ENCODE assay signal across 15 cellular contexts in the genomic region with DNA sequence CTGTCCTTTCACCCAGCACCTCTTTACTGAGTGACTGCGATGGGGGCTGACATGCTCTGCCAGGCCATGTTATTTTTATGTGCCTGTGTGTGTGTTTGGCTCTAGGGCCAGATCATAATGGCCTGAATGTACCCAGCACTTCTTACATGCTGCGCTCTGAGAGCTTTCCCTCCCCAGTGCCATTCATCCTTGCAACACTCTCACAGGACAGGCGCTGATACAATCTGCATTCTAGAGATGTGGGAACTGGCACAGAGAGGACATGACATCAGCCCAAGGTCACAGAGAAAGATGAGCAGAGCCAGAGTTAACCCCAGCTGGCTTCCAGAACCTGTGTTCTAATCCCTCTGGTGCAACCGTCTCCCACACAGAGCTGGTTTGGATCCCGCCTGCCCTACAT. TPM values are rescaled to one million over a fixed set of nuclear protein-coding genes. Genes with fewer than 3 reads are reported as not detected.
A peak's percentile ranks its signal among the peaks of the same experiment; 100 is the strongest.
DNase-seq lines count a peak whose midpoint lies in the region; ATAC-seq and TF ChIP-seq lines count a peak whose summit lies in the region.
"Had no signal": no experiment of that assay in that cellular context is flagged by ENCODE, and none has a peak within 500 bp of the region (broad histone marks: within the 10 kb centered on the region; RNA-seq: fewer than 3 reads in every experiment).

No MANE protein-coding gene starts in this region.

- no peak overlapping the region for H3K4me2 ChIP-seq in SK-N-SH

- CTCF ChIA-PET in SK-N-SH (lab: Yijun Ruan, JAX): interaction anchor here (38.1 kb wide), 1 partner anchor 90 kb away, joined by 707 read pairs; no protein-coding TSS in a partner anchor

- H3K9me2 ChIP-seq in SK-N-SH: no peaks in the 10 kb centered on the region

- intact Hi-C loops in thyroid gland (cut with DNase I): no loop called here

- no peak overlapping the region for H2AFZ ChIP-seq in SK-N-SH (ENCODE audit: low read depth)

- TF ChIP-seq EP300 in SK-N-SH (IDR thresholded peaks at IDR 0.05; ENCODE audit: borderline replicate concordance in 1 of 2, low read depth in 1 of 2, low read length in 1 of 2): peak in 1 of 2 experiments; percentile 80; a peak in 2 of 4 replicates

- no peaks in the 10 kb centered on the region for H3K79me2 ChIP-seq in SK-N-SH (ENCODE audit: insufficient read depth)

- H3K4me3 ChIP-seq in SK-N-SH (ENCODE audit: low read depth in 2 of 2, low read length in 1 of 2) (no peak overlapping the region), fibroblast of mammary gland (ENCODE audit: control insufficient read depth, low read depth, low read length) (no peak overlapping the region), liver (ENCODE audit: low read depth in 1 of 3, low read length in 3 of 3) (no peak overlapping the region), thyroid gland (replicated peaks in 1 of 3) (no peak overlapping the region)
- H3K4me3 ChIP-seq: K562 had no signal

- WGBS in SK-N-SH (ENCODE audit: low lambda C conversion rate): 70% methylated on average over 5 of the region's 5 CpGs
- 36% methylated on average over 5 of the region's 5 CpGs for WGBS in liver
- WGBS in thyroid gland, 2 donors: 50 to 62% methylated on average over 5 of the region's 5 CpGs

- no peaks in the 10 kb centered on the region for H3K27me3 ChIP-seq in SK-N-SH (ENCODE audit: insufficient read depth)
- no peaks in the 10 kb centered on the region for H3K27me3 ChIP-seq in liver (ENCODE audit: control insufficient read depth in 4 of 4, insufficient read depth in 4 of 4, low read length in 3 of 4)
- H3K27me3 ChIP-seq in thyroid gland: no peaks in the 10 kb centered on the region

- ATAC-seq in esophagus mucosa (no peak), HG03521 (IDR thresholded peaks at IDR 0.05; ENCODE audit: unreplicated experiment) (no peak)
- ATAC-seq: activated naive CD8-positive, alpha-beta T cell treated with anti-CD3 and anti-CD28 coated beads, Interleukin-2, amount 50 U/mL, for 24 hours; K562 had no signal

- no peak for TF ChIP-seq CTCF in SK-N-SH (IDR thresholded peaks at IDR 0.05)
- no peak for TF ChIP-seq CTCF in fibroblast of mammary gland (conservative IDR thresholded peaks at IDR 0.05; ENCODE audit: control insufficient read depth, insufficient read depth, low read depth, low read length)
- TF ChIP-seq CTCF in liver (IDR thresholded peaks at IDR 0.05; ENCODE audit: low read depth, low read length, missing input control): no peak
- no peak for TF ChIP-seq CTCF in thyroid gland (IDR thresholded peaks at IDR 0.05)

- DNase-seq in SK-N-SH (peak; percentile 69), fibroblast of mammary gland (ENCODE audit: low read depth) (peak; percentile 38), thyroid gland (peak; percentile 63 to 66), NCI-H774 (lab: John Stamatoyannopoulos, UW) (no peak)
- no peak for DNase-seq in stimulated activated CD4-positive, alpha-beta T cell treated with anti-CD3 and anti-CD28 coated beads, Interleukin-4, amount 100 ng/mL, for 24 hours
- DNase-seq: activated naive CD8-positive, alpha-beta T cell treated with anti-CD3 and anti-CD28 coated beads, Interleukin-2, amount 50 U/mL, for 24 hours; central memory CD4-positive, alpha-beta T cell; effector CD8-positive, alpha-beta T cell; NCI-H2081; nucleus accumbens; RPMI8226 had no signal

- POLR2A ChIA-PET in SK-N-SH (lab: Yijun Ruan, JAX): interaction anchor here (0.7 to 1.1 kb wide), 2 partner anchors 53 to 54 kb away, joined by 3 to 4 read pairs; partner anchors contain the start of gene ARHGEF10L

- H3K9me3 ChIP-seq in SK-N-SH (no peaks in the 10 kb centered on the region), liver (ENCODE audit: control insufficient read depth in 4 of 4, low read length in 3 of 4) (no peaks in the 10 kb centered on the region), thyroid gland (no peaks in the 10 kb centered on the region)

- no peaks in the 10 kb centered on the region for H4K20me1 ChIP-seq in SK-N-SH (ENCODE audit: insufficient read depth)

- no peak overlapping the region for H3K9ac ChIP-seq in SK-N-SH
- no peak overlapping the region for H3K9ac ChIP-seq in liver (ENCODE audit: low read depth in 1 of 2, low read length in 2 of 2)

- H3K4me1 ChIP-seq in SK-N-SH (ENCODE audit: control insufficient read depth in 1 of 2, insufficient read depth in 2 of 2, low read depth in 1 of 2, low read length in 1 of 2): peaks cover 0 to 83% of the 10 kb centered on the region in 2 experiments; a peak in 2 of 4 replicates
- H3K4me1 ChIP-seq in liver (ENCODE audit: control insufficient read depth in 4 of 4, insufficient read depth in 4 of 4, low read length in 3 of 4): peaks cover 24 to 93% (median 72%) of the 10 kb centered on the region in 4 donors
- H3K4me1 ChIP-seq in thyroid gland: peaks cover 80 to 98% of the 10 kb centered on the region in 2 donors

- H3K27ac ChIP-seq in SK-N-SH (ENCODE audit: low read depth in 2 of 2, low read length in 1 of 2): peak overlapping the region in 1 of 2 experiments; percentile 92; a peak in 3 of 4 replicates
- H3K27ac ChIP-seq in liver (ENCODE audit: low read depth in 1 of 2, low read length in 2 of 2): peak overlapping the region; percentile 9 to 72
- peak overlapping the region; percentile 52 to 95 (median 92) for H3K27ac ChIP-seq in thyroid gland

- no peak; the same call in 1 of the 2 replicates for TF ChIP-seq RAD21 in SK-N-SH (IDR thresholded peaks at IDR 0.05; ENCODE audit: low read length)
- peak; percentile 37 to 60 for TF ChIP-seq RAD21 in liver (IDR thresholded peaks at IDR 0.05)

- no peaks in the 10 kb centered on the region for H3F3A ChIP-seq in SK-N-SH (replicated peaks; ENCODE audit: insufficient read depth)

- H3K36me3 ChIP-seq in SK-N-SH (replicated peaks in 1 of 2; ENCODE audit: control insufficient read depth in 1 of 2, insufficient read depth in 2 of 2, low read length in 1 of 2): peaks cover 0 to 7% of the 10 kb centered on the region in 2 experiments
- H3K36me3 ChIP-seq in liver (ENCODE audit: control insufficient read depth in 4 of 4, insufficient read depth in 3 of 4, low read depth in 1 of 4, low read length in 3 of 4): peaks cover 8 to 36% (median 15%) of the 10 kb centered on the region in 4 donors
- no peaks in the 10 kb centered on the region for H3K36me3 ChIP-seq in thyroid gland

- TF ChIP-seq POLR2A in thyroid gland (IDR thresholded peaks at IDR 0.05): peak in 1 of 2 donors; percentile 26

TF ChIP-seq in SK-N-SH, 30 proteins besides CTCF, POLR2A, EP300 and RAD21 (continues in another document):
- peak; percentile 91 for TF ChIP-seq GATA2 (CRISPR knock-in tag; IDR thresholded peaks at IDR 0.05)
- TF ChIP-seq SMC3 (IDR thresholded peaks at IDR 0.05; ENCODE audit: low read depth, low read length): peak; percentile 7; the same call in 1 of the 2 replicates

TF ChIP-seq in liver, 16 proteins besides CTCF, POLR2A, EP300 and RAD21 (continues in another document):
- peak; percentile 82 for TF ChIP-seq SP1 (IDR thresholded peaks at IDR 0.05)
- TF ChIP-seq NR2F2 (IDR thresholded peaks at IDR 0.05): peak; percentile 54
- TF ChIP-seq ATF3 (IDR thresholded peaks at IDR 0.05): peak; percentile 61
- TF ChIP-seq, protein P1, sequence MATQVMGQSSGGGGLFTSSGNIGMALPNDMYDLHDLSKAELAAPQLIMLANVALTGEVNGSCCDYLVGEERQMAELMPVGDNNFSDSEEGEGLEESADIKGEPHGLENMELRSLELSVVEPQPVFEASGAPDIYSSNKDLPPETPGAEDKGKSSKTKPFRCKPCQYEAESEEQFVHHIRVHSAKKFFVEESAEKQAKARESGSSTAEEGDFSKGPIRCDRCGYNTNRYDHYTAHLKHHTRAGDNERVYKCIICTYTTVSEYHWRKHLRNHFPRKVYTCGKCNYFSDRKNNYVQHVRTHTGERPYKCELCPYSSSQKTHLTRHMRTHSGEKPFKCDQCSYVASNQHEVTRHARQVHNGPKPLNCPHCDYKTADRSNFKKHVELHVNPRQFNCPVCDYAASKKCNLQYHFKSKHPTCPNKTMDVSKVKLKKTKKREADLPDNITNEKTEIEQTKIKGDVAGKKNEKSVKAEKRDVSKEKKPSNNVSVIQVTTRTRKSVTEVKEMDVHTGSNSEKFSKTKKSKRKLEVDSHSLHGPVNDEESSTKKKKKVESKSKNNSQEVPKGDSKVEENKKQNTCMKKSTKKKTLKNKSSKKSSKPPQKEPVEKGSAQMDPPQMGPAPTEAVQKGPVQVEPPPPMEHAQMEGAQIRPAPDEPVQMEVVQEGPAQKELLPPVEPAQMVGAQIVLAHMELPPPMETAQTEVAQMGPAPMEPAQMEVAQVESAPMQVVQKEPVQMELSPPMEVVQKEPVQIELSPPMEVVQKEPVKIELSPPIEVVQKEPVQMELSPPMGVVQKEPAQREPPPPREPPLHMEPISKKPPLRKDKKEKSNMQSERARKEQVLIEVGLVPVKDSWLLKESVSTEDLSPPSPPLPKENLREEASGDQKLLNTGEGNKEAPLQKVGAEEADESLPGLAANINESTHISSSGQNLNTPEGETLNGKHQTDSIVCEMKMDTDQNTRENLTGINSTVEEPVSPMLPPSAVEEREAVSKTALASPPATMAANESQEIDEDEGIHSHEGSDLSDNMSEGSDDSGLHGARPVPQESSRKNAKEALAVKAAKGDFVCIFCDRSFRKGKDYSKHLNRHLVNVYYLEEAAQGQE (IDR thresholded peaks at IDR 0.05): peak; percentile 40
- TF ChIP-seq EGR1 (IDR thresholded peaks at IDR 0.05; ENCODE audit: low read depth in 2 of 2): peak in 1 of 2 donors; percentile 65
- peak; percentile 71 for TF ChIP-seq YY1 (IDR thresholded peaks at IDR 0.05)
- TF ChIP-seq HNF4A (conservative IDR thresholded peaks at IDR 0.05): peak; percentile 72 to 83
- TF ChIP-seq RXRA (IDR thresholded peaks at IDR 0.05): peak; percentile 95
- no peak for TF ChIP-seq TAF1 (conservative IDR thresholded peaks at IDR 0.05)
- peak; percentile 57 for TF ChIP-seq FOXA2 (IDR thresholded peaks at IDR 0.05)
- TF ChIP-seq FOXA1 (IDR thresholded peaks at IDR 0.05): peak; percentile 37
- peak; percentile 71 to 76 for TF ChIP-seq JUND (IDR thresholded peaks at IDR 0.05)
- TF ChIP-seq, protein P2, sequence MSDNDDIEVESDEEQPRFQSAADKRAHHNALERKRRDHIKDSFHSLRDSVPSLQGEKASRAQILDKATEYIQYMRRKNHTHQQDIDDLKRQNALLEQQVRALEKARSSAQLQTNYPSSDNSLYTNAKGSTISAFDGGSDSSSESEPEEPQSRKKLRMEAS (IDR thresholded peaks at IDR 0.05): peak; percentile 94
- TF ChIP-seq HNF4G (IDR thresholded peaks at IDR 0.05): no peak
- TF ChIP-seq GABPA (IDR thresholded peaks at IDR 0.05 in 1 of 2, conservative IDR thresholded peaks at IDR 0.05 in 1 of 2): peak in 1 of 2 donors; percentile 15

RNA-seq across cellular contexts. Expression of gene ARHGEF10L, which starts 54.5 kb away (rescaled TPM):
- polyA plus RNA-seq in SK-N-SH (2012; rRNA removed): 12.5 and 12.6 TPM in 2 replicates
- polyA plus RNA-seq in SK-N-SH (2012; cell fraction: cytosol; rRNA removed): 3.7 and 6.3 TPM in 2 replicates
- polyA plus RNA-seq in SK-N-SH (2012; cell fraction: nucleus; rRNA removed): 35.6 and 35.9 TPM in 2 replicates
- total RNA-seq in liver: 100 to 1,000 TPM in 1 of 2 donors, 10 to 100 TPM in 1; 26.3 to 169 TPM
- polyA plus RNA-seq in liver: 10 to 100 TPM; 54.0 to 60.9 TPM
- total RNA-seq in thyroid gland: 10 to 100 TPM; 32.2 to 64.5 (median 51.4) TPM
- total RNA-seq in esophagus mucosa: 28.3 TPM
- polyA plus RNA-seq: K562 had no signal

Comparison
In these comparisons a context has a peak if more than half of its experiments do, and no peak if none do; other contexts are left out.
1. DNase-seq: peak in SK-N-SH (single experiment), fibroblast of mammary gland (single experiment) and thyroid gland (2 of 2); none in stimulated activated CD4-positive, alpha-beta T cell treated with anti-CD3 and anti-CD28 coated beads, Interleukin-4, amount 100 ng/mL, for 24 hours (single experiment) and NCI-H774 (single experiment).